In genomic region chr10:108000365-108000764, GRCh38 we compare ENCODE assay signal across 31 cellular contexts.
"Had no signal": no experiment of that assay in that cellular context is flagged by ENCODE, and none has a peak within 500 bp of the region (broad histone marks: within the 10 kb centered on the region; RNA-seq: fewer than 3 reads in every experiment).

No MANE protein-coding gene starts in this region.

- H3K4me3 ChIP-seq: adrenal gland, body of pancreas, breast epithelium had no signal

- H3K9me3 ChIP-seq: adrenal gland, body of pancreas, breast epithelium had no signal

- H3K27ac ChIP-seq: adrenal gland, body of pancreas, brain microvascular endothelial cell, breast epithelium, VCaP had no signal

- H3K36me3 ChIP-seq: adrenal gland, brain microvascular endothelial cell, breast epithelium had no signal

- DNase-seq: activated B cell treated with CpG ODN at 0.5 μM for 24 hours; activated CD4-positive, alpha-beta memory T cell treated with anti-CD3 and anti-CD28 coated beads for 36 hours; activated CD4-positive, alpha-beta T cell treated with anti-CD3 and anti-CD28 coated beads for 4 hours; activated CD4-positive, alpha-beta T cell treated with anti-CD3 and anti-CD28 coated beads, Interleukin-2, amount 10 ng/mL, durations not matched to agents 24 days and 14 days; activated CD4-positive, alpha-beta T cell treated with anti-CD3 and anti-CD28 coated beads, Interleukin-2, amount 50 U/mL, for 1 hour; activated CD4-positive, alpha-beta T cell treated with anti-CD3 and anti-CD28 coated beads, Interleukin-2, amount 50 U/mL, for 4 hours; activated CD4-positive, CD25-positive, alpha-beta regulatory T cell treated with anti-CD3 and anti-CD28 coated beads, Interleukin-2, amount 50 U/mL, for 72 hours; activated CD8-positive, alpha-beta memory T cell treated with anti-CD3 and anti-CD28 coated beads, Interleukin-2, amount 50 U/mL, for 4 hours; activated CD8-positive, alpha-beta T cell treated with anti-CD3 and anti-CD28 coated beads for 36 hours; activated effector memory CD4-positive, alpha-beta T cell treated with anti-CD3 and anti-CD28 coated beads, Interleukin-2, amount 50 U/mL, for 16 hours; activated gamma-delta T cell treated with Interleukin-2 at 50 U/mL for 16 hours; activated naive CD4-positive, alpha-beta T cell; activated naive CD4-positive, alpha-beta T cell treated with anti-CD3 and anti-CD28 coated beads for 36 hours; activated naive CD4-positive, alpha-beta T cell treated with anti-CD3 and anti-CD28 coated beads, Interleukin-2, amount 50 U/mL, for 16 hours; activated naive CD8-positive, alpha-beta T cell treated with anti-CD3 and anti-CD28 coated beads for 36 hours; activated T-cell treated with anti-CD3 and anti-CD28 coated beads for 4 hours; activated T-cell treated with anti-CD3 and anti-CD28 coated beads, Interleukin-2, amount 50 U/mL, for 1 hour; activated T-cell treated with anti-CD3 and anti-CD28 coated beads, Interleukin-2, amount 50 U/mL, for 4 hours; activated T-cell treated with anti-CD3 and anti-CD28 coated beads, Interleukin-2, amount 50 U/mL, for 72 hours; adrenal gland; amniotic stem cell; aorta; body of pancreas; brain microvascular endothelial cell; central memory CD4-positive, alpha-beta T cell; T-helper 2 cell; T-helper 9 cell had no signal

- ATAC-seq: activated CD8-positive, alpha-beta T cell treated with anti-CD3 and anti-CD28 coated beads for 36 hours; activated naive CD4-positive, alpha-beta T cell treated with anti-CD3 and anti-CD28 coated beads, Interleukin-2, amount 50 U/mL, for 72 hours; activated T-cell treated with anti-CD3 and anti-CD28 coated beads, Interleukin-2, amount 50 U/mL, for 4 hours; activated T-cell treated with anti-CD3 and anti-CD28 coated beads, Interleukin-2, amount 50 U/mL, for 72 hours; activated T-helper 17 cell treated with anti-CD3 and anti-CD28 coated beads, Interleukin-2, amount 50 U/mL, for 72 hours; body of pancreas had no signal

- H3K4me1 ChIP-seq: adrenal gland, body of pancreas, breast epithelium had no signal

- H3K27me3 ChIP-seq: adrenal gland, body of pancreas, brain microvascular endothelial cell, breast epithelium had no signal
